17 cellular contexts compared by ENCODE assay signal in the genomic region with DNA sequence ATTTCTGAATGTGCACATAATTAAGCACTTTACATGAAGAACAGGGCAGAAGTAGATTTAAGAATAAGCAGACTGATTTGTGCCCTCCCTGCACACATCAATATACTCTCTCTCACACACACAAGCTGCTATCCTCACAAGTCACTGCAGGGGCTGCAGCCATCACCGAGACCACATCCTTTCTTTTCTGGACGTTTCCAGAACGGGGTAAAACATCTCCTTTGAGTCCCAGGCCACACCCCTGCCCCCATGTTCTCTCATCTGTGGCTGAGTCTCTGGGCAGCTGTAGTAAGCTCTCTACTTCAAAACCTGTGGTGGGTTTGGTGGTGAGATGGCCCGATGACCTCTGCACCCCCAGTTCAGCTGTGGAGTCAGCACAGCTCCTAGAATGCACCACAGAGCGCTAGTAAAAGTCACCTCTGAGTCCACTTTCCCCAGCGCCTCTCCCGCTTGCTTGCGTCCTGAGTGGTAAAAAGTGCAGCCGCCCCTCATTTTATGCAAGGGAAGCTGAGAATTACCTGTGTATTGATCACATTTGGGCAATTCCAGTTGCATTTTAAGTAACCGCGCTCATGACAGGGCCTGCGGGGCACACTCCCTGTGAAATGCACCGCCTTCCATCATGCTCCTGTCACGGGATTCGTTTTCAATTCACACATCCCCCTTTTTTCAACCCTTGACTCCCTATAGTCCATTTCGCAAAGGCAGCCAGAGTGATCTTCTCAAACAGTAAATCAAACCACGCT.
DNase-seq lines count a peak whose midpoint lies in the region; ATAC-seq and TF ChIP-seq lines count a peak whose summit lies in the region.
"Had no signal": no experiment of that assay in that cellular context is flagged by ENCODE, and none has a peak within 500 bp of the region (broad histone marks: within the 10 kb centered on the region; RNA-seq: fewer than 3 reads in every experiment).

No MANE protein-coding gene starts in this region.

- peaks cover 91% of the 10 kb centered on the region for H3K36me3 Mint-ChIP-seq in CD4-positive, alpha-beta T cell (ENCODE audit: low read depth)
- H3K36me3 Mint-ChIP-seq in natural killer cell treated with Interleukin-12 subunit alpha and Interleukin-12 subunit beta and Interleukin-15 and Interleukin-18, amount 100 ng/mL, for 72 hours = peaks cover 34% of the 10 kb centered on the region
- H3K36me3 Mint-ChIP-seq: brain had no signal

- no peak for TF ChIP-seq CTCF in CD4-positive, alpha-beta T cell (IDR thresholded peaks at IDR 0.05)
- 0 out of 2 replicates have a peak, but pooled peaks have one; percentile 13 for TF ChIP-seq CTCF in Loucy (conservative IDR thresholded peaks at IDR 0.05; ENCODE audit: low read length)

- H3K27me3 ChIP-seq in CD4-positive, alpha-beta T cell (ENCODE audit: control insufficient read depth, insufficient read depth, low read length) = no peaks in the 10 kb centered on the region
- no peaks in the 10 kb centered on the region for H3K27me3 ChIP-seq in Loucy (ENCODE audit: insufficient read depth, low read length, poor library complexity, severe bottlenecking)
- H3K27me3 ChIP-seq: right atrium auricular region, testis had no signal

- no peaks in the 10 kb centered on the region for H3K27me3 Mint-ChIP-seq in CD4-positive, alpha-beta T cell
- no peaks in the 10 kb centered on the region for H3K27me3 Mint-ChIP-seq in natural killer cell treated with Interleukin-12 subunit alpha and Interleukin-12 subunit beta and Interleukin-15 and Interleukin-18, amount 100 ng/mL, for 72 hours
- H3K27me3 Mint-ChIP-seq: brain had no signal

- ATAC-seq in CD4-positive, alpha-beta T cell (ENCODE audit: poor library complexity) = no peak
- peak; percentile 64 to 67 for ATAC-seq in natural killer cell treated with Interleukin-12 subunit alpha and Interleukin-12 subunit beta and Interleukin-15 and Interleukin-18, amount 100 ng/mL, for 72 hours
- ATAC-seq: esophagus mucosa, Panc1 had no signal

- no peak overlapping the region for H3K4me3 Mint-ChIP-seq in CD4-positive, alpha-beta T cell
- H3K4me3 Mint-ChIP-seq in natural killer cell treated with Interleukin-12 subunit alpha and Interleukin-12 subunit beta and Interleukin-15 and Interleukin-18, amount 100 ng/mL, for 72 hours = peak overlapping the region; percentile 48
- H3K4me3 Mint-ChIP-seq: H9 had no signal

- H3F3A ChIP-seq in Loucy (ENCODE audit: low read depth) = peaks cover 9% of the 10 kb centered on the region

- peak overlapping the region; percentile 27 for H3K4me2 ChIP-seq in Loucy (ENCODE audit: low read depth, low read length, poor library complexity, severe bottlenecking)

- H3K27ac ChIP-seq in CD4-positive, alpha-beta T cell (ENCODE audit: low read depth, low read length) = no peak overlapping the region
- H3K27ac ChIP-seq: right atrium auricular region, testis had no signal

- no peak for DNase-seq in CD4-positive, alpha-beta T cell
- peak; percentile 16 for DNase-seq in central memory CD4-positive, alpha-beta T cell
- DNase-seq in natural killer cell treated with Interleukin-12 subunit alpha and Interleukin-12 subunit beta and Interleukin-15 and Interleukin-18, amount 100 ng/mL, for 72 hours (ENCODE audit: low spot score) = peak; percentile 75
- no peak for DNase-seq in NCI-H2081 (lab: John Stamatoyannopoulos, UW)
- no peak for DNase-seq in NCI-H2081 treated with DMSO at 0.1 percent for 48 hours (lab: John Stamatoyannopoulos, UW)
- DNase-seq in HEK293T (ENCODE audit: extremely low spot score) = no peak
- DNase-seq: activated naive CD4-positive, alpha-beta T cell treated with Interleukin-2 at 50 U/mL for 16 hours; DMS79; H9; NCI-H187; nucleus accumbens; testis had no signal

- H3K27ac Mint-ChIP-seq in CD4-positive, alpha-beta T cell = peak overlapping the region; percentile 75
- peak overlapping the region; percentile 92 to 98 for H3K27ac Mint-ChIP-seq in natural killer cell treated with Interleukin-12 subunit alpha and Interleukin-12 subunit beta and Interleukin-15 and Interleukin-18, amount 100 ng/mL, for 72 hours

- peaks cover 58% of the 10 kb centered on the region for H3K4me1 ChIP-seq in Loucy (ENCODE audit: insufficient read depth, low read length, poor library complexity, severe bottlenecking)

- H3K9ac ChIP-seq in Loucy (ENCODE audit: low read depth, low read length, poor library complexity, severe bottlenecking) = no peak overlapping the region

- peaks cover 63% of the 10 kb centered on the region for H3K4me1 Mint-ChIP-seq in CD4-positive, alpha-beta T cell (ENCODE audit: low read depth)
- H3K4me1 Mint-ChIP-seq in natural killer cell treated with Interleukin-12 subunit alpha and Interleukin-12 subunit beta and Interleukin-15 and Interleukin-18, amount 100 ng/mL, for 72 hours (ENCODE audit: low read depth in 2 of 2) = peaks cover 79 to 82% of the 10 kb centered on the region in 2 donors

- H3K9me2 ChIP-seq in Loucy (replicated peaks; ENCODE audit: low read depth, low read length) = no peaks in the 10 kb centered on the region

- H3K9me3 Mint-ChIP-seq in CD4-positive, alpha-beta T cell = no peaks in the 10 kb centered on the region
- H3K9me3 Mint-ChIP-seq in natural killer cell treated with Interleukin-12 subunit alpha and Interleukin-12 subunit beta and Interleukin-15 and Interleukin-18, amount 100 ng/mL, for 72 hours = no peaks in the 10 kb centered on the region
- H3K9me3 Mint-ChIP-seq: brain, H9 had no signal

- H2AFZ ChIP-seq in Loucy (ENCODE audit: low read length) = no peak overlapping the region

- H4K20me1 ChIP-seq in Loucy (ENCODE audit: insufficient read depth, low read length, poor library complexity, severe bottlenecking) = no peaks in the 10 kb centered on the region

- CTCF ChIA-PET in CD4-positive, alpha-beta T cell (lab: Charles Lee) = interaction anchor here (2.3 kb wide), 1 partner anchor 41 kb away, joined by 7 read pairs; no protein-coding TSS in a partner anchor
- CTCF ChIA-PET in HEK293T (lab: Yijun Ruan, JAX) = no interaction called here

- peaks cover 23% of the 10 kb centered on the region; the same call in 1 of the 2 replicates for H3K36me3 ChIP-seq in Loucy (ENCODE audit: insufficient read depth, low read length)

- intact Hi-C loops in CD4-positive, alpha-beta T cell (cut with DNase I, micrococcal nuclease) = no loop called here

- no peak overlapping the region for H3K4me3 ChIP-seq in Loucy (ENCODE audit: low read length, poor library complexity, severe bottlenecking)
- H3K4me3 ChIP-seq: right atrium auricular region, testis had no signal

- H3K79me2 ChIP-seq in Loucy (ENCODE audit: insufficient read depth, low read length) = peaks cover 27% of the 10 kb centered on the region

- H3K9me3 ChIP-seq in CD4-positive, alpha-beta T cell (ENCODE audit: control insufficient read depth, low read length) = no peaks in the 10 kb centered on the region
- H3K9me3 ChIP-seq in Loucy (ENCODE audit: insufficient read depth, low read depth, low read length) = no peaks in the 10 kb centered on the region
- H3K9me3 ChIP-seq: right atrium auricular region, testis had no signal

- POLR2A ChIA-PET in CD4-positive, alpha-beta T cell (lab: Charles Lee) = interaction anchor here (1.0 to 1.4 kb wide), 2 partner anchors 15 to 26 kb away, joined by 3 to 5 read pairs; no protein-coding TSS in a partner anchor
- POLR2A ChIA-PET in HEK293T (lab: Yijun Ruan, JAX) = no interaction called here

TF ChIP-seq in HEK293T, 16 proteins besides CTCF, POLR2A, EP300 and RAD21:
- TF ChIP-seq FOXA1 (IDR thresholded peaks at IDR 0.05) (no peak), NFRKB (IDR thresholded peaks at IDR 0.05) (no peak), HDGF (IDR thresholded peaks at IDR 0.05; ENCODE audit: borderline replicate concordance) (no peak), FOXM1 (IDR thresholded peaks at IDR 0.05; ENCODE audit: borderline replicate concordance) (no peak), LEF1 (IDR thresholded peaks at IDR 0.05; ENCODE audit: borderline replicate concordance) (no peak), ELF4 (IDR thresholded peaks at IDR 0.05) (no peak), L3MBTL2 (conservative IDR thresholded peaks at IDR 0.05) (no peak), BHLHE40 (IDR thresholded peaks at IDR 0.05; ENCODE audit: borderline replicate concordance) (no peak), ARNT (IDR thresholded peaks at IDR 0.05) (no peak), TARDBP (IDR thresholded peaks at IDR 0.05) (no peak), SP1 (IDR thresholded peaks at IDR 0.05) (no peak), FOXK2 (IDR thresholded peaks at IDR 0.05) (no peak), CTBP1 (IDR thresholded peaks at IDR 0.05; ENCODE audit: borderline replicate concordance) (no peak), ZNF384 (IDR thresholded peaks at IDR 0.05) (no peak), SUZ12 (IDR thresholded peaks at IDR 0.05) (no peak)
- TF ChIP-seq, protein P1, sequence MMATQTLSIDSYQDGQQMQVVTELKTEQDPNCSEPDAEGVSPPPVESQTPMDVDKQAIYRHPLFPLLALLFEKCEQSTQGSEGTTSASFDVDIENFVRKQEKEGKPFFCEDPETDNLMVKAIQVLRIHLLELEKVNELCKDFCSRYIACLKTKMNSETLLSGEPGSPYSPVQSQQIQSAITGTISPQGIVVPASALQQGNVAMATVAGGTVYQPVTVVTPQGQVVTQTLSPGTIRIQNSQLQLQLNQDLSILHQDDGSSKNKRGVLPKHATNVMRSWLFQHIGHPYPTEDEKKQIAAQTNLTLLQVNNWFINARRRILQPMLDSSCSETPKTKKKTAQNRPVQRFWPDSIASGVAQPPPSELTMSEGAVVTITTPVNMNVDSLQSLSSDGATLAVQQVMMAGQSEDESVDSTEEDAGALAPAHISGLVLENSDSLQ (IDR thresholded peaks at IDR 0.05) = no peak

Comparison
In these comparisons a context has a peak if more than half of its experiments do, and no peak if none do; other contexts are left out.
1. DNase-seq: peak in central memory CD4-positive, alpha-beta T cell (single experiment) and natural killer cell treated with Interleukin-12 subunit alpha and Interleukin-12 subunit beta and Interleukin-15 and Interleukin-18, amount 100 ng/mL, for 72 hours (single experiment); none in CD4-positive, alpha-beta T cell (0 of 10), NCI-H2081 (0 of 2), NCI-H2081 treated with DMSO at 0.1 percent for 48 hours (single experiment) and HEK293T (single experiment).